8 cellular contexts compared by ENCODE assay signal in the genomic region with DNA sequence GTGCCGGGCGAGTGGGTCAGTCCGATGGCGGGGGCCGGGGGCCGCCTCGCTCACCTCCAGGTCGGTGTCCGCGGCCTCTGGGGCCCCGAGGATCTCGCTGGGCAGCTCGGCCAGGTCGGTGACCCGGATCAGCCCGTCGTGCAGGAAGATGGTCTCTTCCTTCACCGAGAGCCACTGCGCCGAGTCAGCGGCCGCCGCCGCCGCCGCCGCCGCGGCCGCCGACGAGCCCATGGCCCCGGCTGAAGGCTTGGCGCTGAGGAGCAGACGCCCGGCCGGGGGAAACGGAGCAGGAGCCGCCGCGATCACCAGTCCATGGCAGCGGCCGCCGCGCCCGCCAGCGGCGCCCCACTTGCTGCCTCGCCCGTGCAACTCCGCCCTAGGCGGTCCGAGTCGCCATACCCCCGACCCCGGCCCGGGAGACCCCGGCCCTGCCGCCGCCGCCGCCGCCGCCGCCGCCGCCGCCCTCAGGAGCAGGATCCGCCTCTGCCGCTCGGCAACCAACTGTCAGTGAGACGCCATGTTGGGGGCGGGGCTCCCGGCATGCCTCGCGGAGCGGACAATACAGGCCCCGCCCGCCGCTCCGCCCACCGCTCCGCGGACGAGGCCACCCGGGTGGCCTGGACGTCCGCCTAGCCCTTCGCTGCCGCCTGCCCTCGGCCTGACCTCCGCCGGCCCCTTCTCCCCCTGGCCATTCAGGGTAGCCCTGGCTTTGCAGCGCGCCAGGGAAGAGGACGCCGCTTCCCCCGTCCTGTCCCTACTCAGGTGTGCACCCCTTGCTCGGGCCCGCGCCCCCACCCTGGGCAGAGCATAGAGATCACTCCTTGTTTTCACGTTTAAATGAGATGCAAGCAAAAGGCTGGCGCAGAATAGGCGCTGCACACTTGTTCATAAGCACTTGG. TPM values are rescaled to one million over a fixed set of nuclear protein-coding genes. Genes with fewer than 3 reads are reported as not detected.
DNase-seq lines count a peak whose midpoint lies in the region; ATAC-seq and TF ChIP-seq lines count a peak whose summit lies in the region.

TSS of gene HECTD4 (minus strand) at position 534 of the 899 bp plus-strand sequence. CDS start at position 231, 303 bp downstream.

- peaks cover 3% of the 10 kb centered on the region for H3K36me3 Mint-ChIP-seq in T-helper 1 cell treated with Interleukin-12 subunit alpha and Interleukin-12 subunit beta and Interleukin-4 antibody, amounts not matched to agents 30 μg/mL and 1 μg/mL, for 36 hours (ENCODE audit: low read depth)

- peak within 1 kb of the TSS; percentile 75 to 85 for H3K27ac ChIP-seq in prostate gland

- H3K36me3 ChIP-seq in prostate gland, result no peaks in the 10 kb centered on the region

- H3K27me3 Mint-ChIP-seq in T-helper 1 cell treated with Interleukin-12 subunit alpha and Interleukin-12 subunit beta and Interleukin-4 antibody, amounts not matched to agents 30 μg/mL and 1 μg/mL, for 36 hours (ENCODE audit: low read depth), result no peaks in the 10 kb centered on the region

- H3K27ac Mint-ChIP-seq in T-helper 1 cell treated with Interleukin-12 subunit alpha and Interleukin-12 subunit beta and Interleukin-4 antibody, amounts not matched to agents 30 μg/mL and 1 μg/mL, for 36 hours, result peak within 1 kb of the TSS; percentile 89

- ATAC-seq in HG02870 (IDR thresholded peaks at IDR 0.05; ENCODE audit: unreplicated experiment) (peak; percentile 87), left ventricle myocardium superior (peak; percentile 99)

- H3K4me3 ChIP-seq in prostate gland, result peak within 1 kb of the TSS; percentile 95

- no peaks in the 10 kb centered on the region for H3K27me3 ChIP-seq in prostate gland (replicated peaks; ENCODE audit: insufficient read depth)

- peak in 1 of 4 experiments; percentile 20 for TF ChIP-seq CTCF in prostate gland (IDR thresholded peaks at IDR 0.05)

- peak within 1 kb of the TSS; percentile 95 for H3K4me3 Mint-ChIP-seq in T-helper 1 cell treated with Interleukin-12 subunit alpha and Interleukin-12 subunit beta and Interleukin-4 antibody, amounts not matched to agents 30 μg/mL and 1 μg/mL, for 36 hours

- WGBS in prostate gland, result under 1% methylated on average over 75 of the region's 104 CpGs

- no peaks in the 10 kb centered on the region for H3K4me1 ChIP-seq in prostate gland (replicated peaks)

- DNase-seq in NCI-H1694 treated with DMSO at 0.1 percent for 48 hours (lab: John Stamatoyannopoulos, UW), result peak; percentile 61
- DNase-seq in amniotic stem cell (lab: John Stamatoyannopoulos, UW), result peak; percentile 73
- DNase-seq in left ventricle myocardium superior, result peak; percentile 99
- DNase-seq in prostate gland (ENCODE audit: low spot score), result peak; percentile 94
- peak; percentile 94 for DNase-seq in ureter (ENCODE audit: low spot score)

- no peaks in the 10 kb centered on the region for H3K9me3 ChIP-seq in prostate gland

- peaks cover 21% of the 10 kb centered on the region for H3K4me1 Mint-ChIP-seq in T-helper 1 cell treated with Interleukin-12 subunit alpha and Interleukin-12 subunit beta and Interleukin-4 antibody, amounts not matched to agents 30 μg/mL and 1 μg/mL, for 36 hours (ENCODE audit: low read depth)

- TF ChIP-seq POLR2A in GM15510 (IDR thresholded peaks at IDR 0.05; ENCODE audit: borderline replicate concordance, extremely low read depth, insufficient read length) (peak; percentile 95), prostate gland (IDR thresholded peaks at IDR 0.05) (peak; percentile 93)

- intact Hi-C loops in left ventricle myocardium superior (cut with micrococcal nuclease), result no loop called here
- intact Hi-C loops in prostate gland (cut with DNase I), result loop anchor here (5.0 kb wide), 1 partner anchor 185 kb away; no protein-coding TSS in a partner anchor

- H3K9me3 Mint-ChIP-seq in T-helper 1 cell treated with Interleukin-12 subunit alpha and Interleukin-12 subunit beta and Interleukin-4 antibody, amounts not matched to agents 30 μg/mL and 1 μg/mL, for 36 hours, result no peaks in the 10 kb centered on the region

RNA-seq across cellular contexts. Expression of gene HECTD4, which starts in this region (rescaled TPM):
- total RNA-seq in left ventricle myocardium superior (20.2 TPM), prostate gland (10 to 100 TPM; 50.6 to 73.4 TPM), ureter (68.2 TPM)

Comparison
In these comparisons a context has a peak if more than half of its experiments do, and no peak if none do; other contexts are left out.
1. Peak in every context shown above with its lines: DNase-seq, ATAC-seq, H3K4me3 ChIP-seq and H3K27ac ChIP-seq.